In genomic region chr1:25031966-25032667, GRCh38 we compare ENCODE assay signal across 8 cellular contexts.
DNase-seq lines count a peak whose midpoint lies in the region; ATAC-seq lines count a peak whose summit lies in the region.
"Had no signal": no experiment of that assay in that cellular context is flagged by ENCODE, and none has a peak within 500 bp of the region (broad histone marks: within the 10 kb centered on the region; RNA-seq: fewer than 3 reads in every experiment).

No MANE protein-coding gene starts in this region.

- no peak overlapping the region for H2AFZ ChIP-seq in GM23248

- no peaks in the 10 kb centered on the region for H3K4me1 ChIP-seq in GM23248 (ENCODE audit: insufficient read depth)
- peaks cover 72 to 97% of the 10 kb centered on the region in 2 donors for H3K4me1 ChIP-seq in naive thymus-derived CD4-positive, alpha-beta T cell (ENCODE audit: control insufficient read depth in 2 of 2, insufficient read depth in 2 of 2, low read length in 2 of 2)
- H3K4me1 ChIP-seq: psoas muscle had no signal

- peaks cover 11% of the 10 kb centered on the region; the same call in 1 of the 2 replicates for H3K27me3 ChIP-seq in GM23248 (replicated peaks; ENCODE audit: insufficient read depth)
- no peaks in the 10 kb centered on the region for H3K27me3 ChIP-seq in naive thymus-derived CD4-positive, alpha-beta T cell (ENCODE audit: control insufficient read depth in 2 of 2, insufficient read depth in 2 of 2, low read length in 2 of 2)

- no peaks in the 10 kb centered on the region for H3K9me3 ChIP-seq in GM23248 (ENCODE audit: low read depth)
- no peaks in the 10 kb centered on the region for H3K9me3 ChIP-seq in naive thymus-derived CD4-positive, alpha-beta T cell (ENCODE audit: control insufficient read depth in 2 of 3, low read length in 3 of 3)
- H3K9me3 ChIP-seq: psoas muscle had no signal

- H3K27ac Mint-ChIP-seq in naive thymus-derived CD4-positive, alpha-beta T cell, result peak overlapping the region in 8 of 9 donors; percentile 87 to 97 (median 93)

- peaks cover 56 to 78% (median 74%) of the 10 kb centered on the region in 7 donors for H3K4me1 Mint-ChIP-seq in naive thymus-derived CD4-positive, alpha-beta T cell

- no peaks in the 10 kb centered on the region for H4K20me1 ChIP-seq in GM23248 (ENCODE audit: insufficient read depth)

- DNase-seq in GM23248, result peak; percentile 20
- DNase-seq in NCI-H2171 treated with DMSO at 0.1 percent for 48 hours (lab: John Stamatoyannopoulos, UW), result peak; percentile 47
- DNase-seq in activated effector memory CD4-positive, alpha-beta T cell treated with Interleukin-2 at 50 U/mL for 16 hours, result peak; percentile 51
- DNase-seq in naive thymus-derived CD4-positive, alpha-beta T cell, result peak in 7 of 9 donors; percentile 55 to 86 (median 76)
- DNase-seq in NCI-H128 (lab: John Stamatoyannopoulos, UW; ENCODE audit: unreplicated experiment), result no peak
- no peak for DNase-seq in NCI-H524 (lab: John Stamatoyannopoulos, UW)
- DNase-seq: psoas muscle had no signal

- POLR2A ChIA-PET in naive thymus-derived CD4-positive, alpha-beta T cell (lab: Charles Lee), result interaction anchor here (0.6 to 8.2 kb wide), 7 partner anchors 8 to 530 kb away, joined by 3 to 68 read pairs (median 7); partner anchors contain the start of gene RUNX3

- CTCF ChIA-PET in naive thymus-derived CD4-positive, alpha-beta T cell (lab: Charles Lee), result interaction anchor here (0.6 to 7.8 kb wide), 7 partner anchors 9 to 100 kb away, joined by 3 to 135 read pairs (median 4); partner anchors contain the start of gene RUNX3

- H3K4me2 ChIP-seq in GM23248 (ENCODE audit: unreplicated experiment), result no peak overlapping the region

- H3K9ac ChIP-seq in GM23248, result no peak overlapping the region

- H3K79me2 ChIP-seq in GM23248 (ENCODE audit: insufficient read depth), result no peaks in the 10 kb centered on the region

- in situ Hi-C loops in GM23248 (cut with MboI), result no loop called here

- H3K36me3 Mint-ChIP-seq in naive thymus-derived CD4-positive, alpha-beta T cell, result peaks cover 0 to 2% (median 0%) of the 10 kb centered on the region in 5 donors

- H3K36me3 ChIP-seq in GM23248 (ENCODE audit: low read depth), result no peaks in the 10 kb centered on the region
- H3K36me3 ChIP-seq in naive thymus-derived CD4-positive, alpha-beta T cell (ENCODE audit: control insufficient read depth in 2 of 3, insufficient read depth in 3 of 3, low read length in 3 of 3), result no peaks in the 10 kb centered on the region

- no peaks in the 10 kb centered on the region for H3K27me3 Mint-ChIP-seq in naive thymus-derived CD4-positive, alpha-beta T cell

- H3K9me3 Mint-ChIP-seq in naive thymus-derived CD4-positive, alpha-beta T cell, result peaks cover 0 to 3% (median 0%) of the 10 kb centered on the region in 11 donors

- 68 to 70% methylated on average over 21 of the region's 21 CpGs for WGBS in GM23248 (ENCODE audit: low coverage in 1 of 2, low lambda C conversion rate in 2 of 2, missing lambda C conversion rate in 2 of 2), 2 experiments

- peak; percentile 36 for ATAC-seq in GM18502 (IDR thresholded peaks at IDR 0.05; ENCODE audit: poor library complexity, unreplicated experiment)
- ATAC-seq in naive thymus-derived CD4-positive, alpha-beta T cell, result peak; percentile 72

- intact Hi-C loops in naive thymus-derived CD4-positive, alpha-beta T cell (cut with micrococcal nuclease), result loop anchor here in 1 of 2 donors (1.0 kb wide), 3 partner anchors 10 to 102 kb away; partner anchors contain the start of gene RUNX3

- H3K4me3 Mint-ChIP-seq in naive thymus-derived CD4-positive, alpha-beta T cell, result peak overlapping the region; percentile 39 to 92 (median 74)

- H3F3A ChIP-seq in GM23248 (ENCODE audit: insufficient read depth), result no peaks in the 10 kb centered on the region

- no peaks in the 10 kb centered on the region for H3K9me2 ChIP-seq in GM23248 (ENCODE audit: insufficient read depth)

- H3K4me3 ChIP-seq in GM23248, result no peak overlapping the region
- H3K4me3 ChIP-seq in naive thymus-derived CD4-positive, alpha-beta T cell (ENCODE audit: low read length), result peak overlapping the region; percentile 0
- H3K4me3 ChIP-seq: psoas muscle had no signal

- H3K27ac ChIP-seq in GM23248, result no peak overlapping the region
- peak overlapping the region; percentile 77 for H3K27ac ChIP-seq in naive thymus-derived CD4-positive, alpha-beta T cell (ENCODE audit: low read depth, low read length)
- H3K27ac ChIP-seq: psoas muscle had no signal

Comparison
In these comparisons a context has a peak if more than half of its experiments do, and no peak if none do; other contexts are left out.
1. DNase-seq: peak in GM23248 (single experiment), NCI-H2171 treated with DMSO at 0.1 percent for 48 hours (single experiment), activated effector memory CD4-positive, alpha-beta T cell treated with Interleukin-2 at 50 U/mL for 16 hours (single experiment) and naive thymus-derived CD4-positive, alpha-beta T cell (7 of 9); none in NCI-H128 (single experiment) and NCI-H524 (0 of 2).